12 cellular contexts compared by ENCODE assay signal in the genomic region with DNA sequence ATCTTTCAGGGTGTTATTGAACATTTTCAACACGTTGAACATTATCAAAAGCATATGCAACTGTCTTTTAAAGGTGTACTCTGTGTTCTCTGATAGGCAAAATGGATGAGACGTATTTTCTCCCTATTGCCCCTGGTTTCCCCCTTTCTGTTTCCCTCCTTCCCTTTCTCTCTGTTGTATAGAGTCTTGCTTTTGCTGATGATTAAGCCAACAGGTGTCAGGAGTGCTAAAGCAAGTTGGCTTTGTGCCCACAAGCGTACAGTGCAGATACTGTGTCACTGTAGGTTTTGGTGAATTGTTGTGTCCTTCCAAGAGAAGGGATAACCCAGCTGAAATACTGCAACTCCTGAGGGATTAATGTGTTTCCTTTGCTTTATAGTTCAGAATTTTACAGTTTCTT.
A peak's percentile ranks its signal among the peaks of the same experiment; 100 is the strongest.
DNase-seq lines count a peak whose midpoint lies in the region; ATAC-seq lines count a peak whose summit lies in the region.
"Had no signal": no experiment of that assay in that cellular context is flagged by ENCODE, and none has a peak within 500 bp of the region (broad histone marks: within the 10 kb centered on the region; RNA-seq: fewer than 3 reads in every experiment).

No MANE protein-coding gene starts in this region.

- intact Hi-C loops in activated CD4-positive, alpha-beta memory T cell treated with anti-CD3 and anti-CD28 coated beads for 36 hours (cut with micrococcal nuclease) = no loop called here

- no peak overlapping the region for H3K4me3 Mint-ChIP-seq in activated CD8-positive, alpha-beta T cell treated with anti-CD3 and anti-CD28 coated beads, Interleukin-2, amount 10 ng/mL, durations not matched to agents 7 days and 5 days
- H3K4me3 Mint-ChIP-seq in activated CD4-positive, alpha-beta memory T cell treated with anti-CD3 and anti-CD28 coated beads for 36 hours = no peak overlapping the region

- CTCF ChIA-PET in activated CD8-positive, alpha-beta T cell treated with anti-CD3 and anti-CD28 coated beads, Interleukin-2, amount 10 ng/mL, durations not matched to agents 7 days and 5 days (lab: Charles Lee) = no interaction called here
- CTCF ChIA-PET in activated CD4-positive, alpha-beta memory T cell treated with anti-CD3 and anti-CD28 coated beads for 36 hours (lab: Charles Lee) = no interaction called here

- peaks cover 11% of the 10 kb centered on the region for H3K36me3 Mint-ChIP-seq in activated CD8-positive, alpha-beta T cell treated with anti-CD3 and anti-CD28 coated beads, Interleukin-2, amount 10 ng/mL, durations not matched to agents 7 days and 5 days (ENCODE audit: low read depth)
- H3K36me3 Mint-ChIP-seq in activated CD4-positive, alpha-beta memory T cell treated with anti-CD3 and anti-CD28 coated beads for 36 hours = peaks cover 1% of the 10 kb centered on the region

- peak in 2 of 3 experiments; percentile 7 to 73 for DNase-seq in NCI-H1417 (lab: John Stamatoyannopoulos, UW)
- DNase-seq in NCI-H1417 treated with DMSO at 0.1 percent for 48 hours (lab: John Stamatoyannopoulos, UW) = no peak
- DNase-seq in NCI-H2029 treated with DMSO at 0.1 percent for 48 hours (lab: John Stamatoyannopoulos, UW) = peak; percentile 0
- peak; percentile 7 for DNase-seq in dermis blood vessel endothelial cell
- DNase-seq in renal cortical epithelial cell (ENCODE audit: low read depth) = peak; percentile 30
- DNase-seq in NCI-H510A treated with DMSO at 0.1 percent for 48 hours (lab: John Stamatoyannopoulos, UW) = no peak
- no peak for DNase-seq in activated CD8-positive, alpha-beta T cell treated with anti-CD3 and anti-CD28 coated beads, Interleukin-2, amount 10 ng/mL, durations not matched to agents 7 days and 5 days
- DNase-seq in activated CD4-positive, alpha-beta memory T cell treated with anti-CD3 and anti-CD28 coated beads for 36 hours = no peak
- DNase-seq: cortex of kidney, Karpas-422, NCI-H446 treated with DMSO at 0.1 percent for 48 hours, T-helper 1 cell had no signal

- POLR2A ChIA-PET in activated CD8-positive, alpha-beta T cell treated with anti-CD3 and anti-CD28 coated beads, Interleukin-2, amount 10 ng/mL, durations not matched to agents 7 days and 5 days (lab: Charles Lee) = interaction anchor here (1.1 kb wide), 1 partner anchor 159 kb away, joined by 3 read pairs; no protein-coding TSS in a partner anchor
- POLR2A ChIA-PET in activated CD4-positive, alpha-beta memory T cell treated with anti-CD3 and anti-CD28 coated beads for 36 hours (lab: Charles Lee) = no interaction called here

- no peaks in the 10 kb centered on the region for H3K9me3 Mint-ChIP-seq in activated CD8-positive, alpha-beta T cell treated with anti-CD3 and anti-CD28 coated beads, Interleukin-2, amount 10 ng/mL, durations not matched to agents 7 days and 5 days (ENCODE audit: insufficient read depth)
- H3K9me3 Mint-ChIP-seq in activated CD4-positive, alpha-beta memory T cell treated with anti-CD3 and anti-CD28 coated beads for 36 hours = peaks cover 6% of the 10 kb centered on the region

- H3K27ac Mint-ChIP-seq in activated CD8-positive, alpha-beta T cell treated with anti-CD3 and anti-CD28 coated beads, Interleukin-2, amount 10 ng/mL, durations not matched to agents 7 days and 5 days = no peak overlapping the region
- H3K27ac Mint-ChIP-seq in activated CD4-positive, alpha-beta memory T cell treated with anti-CD3 and anti-CD28 coated beads for 36 hours = no peak overlapping the region

- no peaks in the 10 kb centered on the region for H3K4me1 Mint-ChIP-seq in activated CD8-positive, alpha-beta T cell treated with anti-CD3 and anti-CD28 coated beads, Interleukin-2, amount 10 ng/mL, durations not matched to agents 7 days and 5 days (ENCODE audit: low read depth)
- peaks cover 26% of the 10 kb centered on the region for H3K4me1 Mint-ChIP-seq in activated CD4-positive, alpha-beta memory T cell treated with anti-CD3 and anti-CD28 coated beads for 36 hours (ENCODE audit: low read depth)

- no peaks in the 10 kb centered on the region for H3K27me3 Mint-ChIP-seq in activated CD8-positive, alpha-beta T cell treated with anti-CD3 and anti-CD28 coated beads, Interleukin-2, amount 10 ng/mL, durations not matched to agents 7 days and 5 days (ENCODE audit: low read depth)
- no peaks in the 10 kb centered on the region for H3K27me3 Mint-ChIP-seq in activated CD4-positive, alpha-beta memory T cell treated with anti-CD3 and anti-CD28 coated beads for 36 hours

- ATAC-seq in activated CD8-positive, alpha-beta T cell treated with anti-CD3 and anti-CD28 coated beads, Interleukin-2, amount 10 ng/mL, durations not matched to agents 7 days and 5 days = no peak

Comparison
In these comparisons a context has a peak if more than half of its experiments do, and no peak if none do; other contexts are left out.
1. DNase-seq: peak in NCI-H1417 (2 of 3), NCI-H2029 treated with DMSO at 0.1 percent for 48 hours (single experiment), dermis blood vessel endothelial cell (single experiment) and renal cortical epithelial cell (single experiment); none in NCI-H1417 treated with DMSO at 0.1 percent for 48 hours (single experiment), NCI-H510A treated with DMSO at 0.1 percent for 48 hours (single experiment), activated CD8-positive, alpha-beta T cell treated with anti-CD3 and anti-CD28 coated beads, Interleukin-2, amount 10 ng/mL, durations not matched to agents 7 days and 5 days (single experiment) and activated CD4-positive, alpha-beta memory T cell treated with anti-CD3 and anti-CD28 coated beads for 36 hours (single experiment).